8 cellular contexts compared by ENCODE assay signal in genomic region chr21:43717967-43718871, GRCh38. TPM values are rescaled to one million over a fixed set of nuclear protein-coding genes. Genes with fewer than 3 reads are reported as not detected.
DNase-seq lines count a peak whose midpoint lies in the region; ATAC-seq, FAIRE-seq and TF ChIP-seq lines count a peak whose summit lies in the region.

No MANE protein-coding gene starts in this region.

- WGBS in esophagus, 2 donors = 27 to 29% methylated on average over 60 to 70 of the region's 70 CpGs

- H3K4me3 Mint-ChIP-seq in CD14-positive monocyte (peak overlapping the region; percentile 77 to 80), neural progenitor cell (peak overlapping the region; percentile 88)

- DNase-seq in CD14-positive monocyte (ENCODE audit: low spot score) (no peak), OCI-LY7 (ENCODE audit: low spot score) (no peak), neural progenitor cell (ENCODE audit: low spot score) (no peak), nucleus accumbens (lab: John Stamatoyannopoulos, UW) (no peak), GM12891 (ENCODE audit: insufficient read length, low spot score) (no peak)

- no peaks in the 10 kb centered on the region for H3K9me2 ChIP-seq in OCI-LY7 (ENCODE audit: insufficient read depth, low read length)

- H3K4me2 ChIP-seq in OCI-LY7 (ENCODE audit: low read length) (peak overlapping the region; percentile 69), neural progenitor cell (peak overlapping the region; percentile 96)

- POLR2A ChIA-PET in OCI-LY7 (lab: Charles Lee) = no interaction called here

- H3K4me3 ChIP-seq in OCI-LY7 (ENCODE audit: low read depth, low read length, poor library complexity, severe bottlenecking) = peak overlapping the region; percentile 96
- peak overlapping the region; percentile 82 to 93 for H3K4me3 ChIP-seq in esophagus (ENCODE audit: low read depth in 1 of 2, low read length in 2 of 2)
- H3K4me3 ChIP-seq in neural progenitor cell = peak overlapping the region; percentile 100

- H3K36me3 ChIP-seq in OCI-LY7 (ENCODE audit: insufficient read depth, low read length) = no peaks in the 10 kb centered on the region
- H3K36me3 ChIP-seq in esophagus (ENCODE audit: control insufficient read depth in 2 of 2, insufficient read depth in 2 of 2, low read length in 1 of 2) = peaks cover 0 to 2% of the 10 kb centered on the region in 2 donors
- no peaks in the 10 kb centered on the region for H3K36me3 ChIP-seq in neural progenitor cell

- no peaks in the 10 kb centered on the region for H3F3A ChIP-seq in neural progenitor cell (ENCODE audit: low read depth)

- H3K79me2 ChIP-seq in OCI-LY7 (ENCODE audit: insufficient read depth, low read depth, low read length) (no peaks in the 10 kb centered on the region; the same call in 1 of the 2 replicates), neural progenitor cell (ENCODE audit: low read depth) (peaks cover 16% of the 10 kb centered on the region)

- peaks cover 0 to 2% (median 0%) of the 10 kb centered on the region in 7 donors for H3K9me3 Mint-ChIP-seq in CD14-positive monocyte
- no peaks in the 10 kb centered on the region for H3K9me3 Mint-ChIP-seq in neural progenitor cell

- H3K27me3 ChIP-seq in esophagus (ENCODE audit: control insufficient read depth in 1 of 2, insufficient read depth in 2 of 2, low read length in 2 of 2) (no peaks in the 10 kb centered on the region), neural progenitor cell (peaks cover 41% of the 10 kb centered on the region)

- peak overlapping the region in 5 of 7 donors; percentile 66 to 85 (median 72) for H3K27ac Mint-ChIP-seq in CD14-positive monocyte
- peak overlapping the region; percentile 33 for H3K27ac Mint-ChIP-seq in neural progenitor cell

- H3K27me3 Mint-ChIP-seq in CD14-positive monocyte (ENCODE audit: low read depth in 3 of 3) (peaks cover 17 to 34% (median 28%) of the 10 kb centered on the region in 3 donors), neural progenitor cell (ENCODE audit: insufficient read depth, low read depth) (peaks cover 20% of the 10 kb centered on the region)

- H2AFZ ChIP-seq in OCI-LY7 (ENCODE audit: low read length) (peak overlapping the region; percentile 82), neural progenitor cell (replicated peaks) (peak overlapping the region; percentile 98)

- peak; percentile 11 for TF ChIP-seq CTCF in CD14-positive monocyte (IDR thresholded peaks at IDR 0.05)
- no peak for TF ChIP-seq CTCF in OCI-LY7 (conservative IDR thresholded peaks at IDR 0.05; ENCODE audit: low read length)
- no peak for TF ChIP-seq CTCF in neural progenitor cell (IDR thresholded peaks at IDR 0.05)

- H3K4me1 Mint-ChIP-seq in CD14-positive monocyte (peaks cover 43% of the 10 kb centered on the region), neural progenitor cell (peaks cover 18% of the 10 kb centered on the region)

- H3K9ac ChIP-seq in neural progenitor cell = no peak overlapping the region

- no TSS peak for BruUV-seq in OCI-LY7 (replicated peaks; lab: Mats Ljungman, UMichigan)

- H3K4me1 ChIP-seq in OCI-LY7 (ENCODE audit: insufficient read depth, low read length, poor library complexity, severe bottlenecking) (peaks cover 54% of the 10 kb centered on the region), esophagus (ENCODE audit: control insufficient read depth in 2 of 2, insufficient read depth in 2 of 2, low read length in 1 of 2) (peaks cover 13 to 27% of the 10 kb centered on the region in 2 donors), neural progenitor cell (peaks cover 13% of the 10 kb centered on the region)

- ATAC-seq in GM18873 (IDR thresholded peaks at IDR 0.05; ENCODE audit: low FRiP score, unreplicated experiment) = no peak
- ATAC-seq in GM18868 (IDR thresholded peaks at IDR 0.05; ENCODE audit: unreplicated experiment) = no peak

- intact Hi-C loops in CD14-positive monocyte (cut with micrococcal nuclease) = loop anchor here in 1 of 2 donors (10.0 kb wide), 1 partner anchor 743 kb away; the partner anchor contains the start of gene PKNOX1
- intact Hi-C loops in OCI-LY7 (cut with micrococcal nuclease; ENCODE audit: unreplicated experiment) = loop anchor here (5.0 to 10.0 kb wide), 3 partner anchors 56 to 393 kb away; partner anchors contain the start of gene CSTB

- peaks cover 11% of the 10 kb centered on the region; the same call in 1 of the 2 replicates for H4K20me1 ChIP-seq in OCI-LY7 (ENCODE audit: insufficient read depth, low read length)
- peaks cover 18% of the 10 kb centered on the region for H4K20me1 ChIP-seq in neural progenitor cell (ENCODE audit: low read depth)

- FAIRE-seq in GM12891 (lab: Jason Lieb, UNC) = no peak

- TF ChIP-seq POLR2A in GM12891 (IDR thresholded peaks at IDR 0.05; ENCODE audit: low read depth, low read length) = no peak

- H3K9me3 ChIP-seq in OCI-LY7 (ENCODE audit: low read length) (no peaks in the 10 kb centered on the region), esophagus (ENCODE audit: control insufficient read depth in 2 of 2, insufficient read depth in 1 of 2, low read depth in 1 of 2, low read length in 1 of 2) (no peaks in the 10 kb centered on the region), neural progenitor cell (ENCODE audit: low read depth) (no peaks in the 10 kb centered on the region)

- CTCF ChIA-PET in OCI-LY7 (lab: Charles Lee; ENCODE audit: unreplicated experiment) = no interaction called here

- peak overlapping the region; percentile 55 for H3K27ac ChIP-seq in OCI-LY7 (ENCODE audit: low read depth, low read length, poor library complexity, severe bottlenecking)
- peak overlapping the region; percentile 58 to 94 for H3K27ac ChIP-seq in esophagus (ENCODE audit: low read depth in 2 of 2, low read length in 1 of 2)
- no peak overlapping the region for H3K27ac ChIP-seq in neural progenitor cell

- H3K36me3 Mint-ChIP-seq in CD14-positive monocyte (peaks cover 3 to 14% of the 10 kb centered on the region in 2 donors), neural progenitor cell (no peaks in the 10 kb centered on the region)

TF ChIP-seq in GM12891, 5 proteins besides CTCF, POLR2A, EP300 and RAD21:
- TF ChIP-seq POLR2AphosphoS5 (IDR thresholded peaks at IDR 0.05; ENCODE audit: low read depth, low read length) (no peak), TAF1 (IDR thresholded peaks at IDR 0.05; ENCODE audit: low read depth, low read length) (no peak), SPI1 (IDR thresholded peaks at IDR 0.05; ENCODE audit: low read depth, low read length) (no peak), POU2F2 (IDR thresholded peaks at IDR 0.05; ENCODE audit: low read depth, low read length) (no peak), PAX5 (IDR thresholded peaks at IDR 0.05; ENCODE audit: insufficient read depth, low read length, severe bottlenecking) (no peak)

RNA-seq across cellular contexts. Expression of gene PDXK, which starts 0.7 kb away (rescaled TPM):
- polyA plus RNA-seq in CD14-positive monocyte (100 to 1,000 TPM; 210 to 214 TPM), esophagus (10 to 100 TPM; 54.7 to 73.4 TPM)
- total RNA-seq in OCI-LY7 (2014; rRNA removed; shearing (Covaris generic)) = 32.8 and 37.5 TPM in 2 replicates
- total RNA-seq in OCI-LY7 (2022) (67.0 and 80.2 TPM in 2 replicates), neural progenitor cell (ENCODE audit: low replicate concordance) (43.3 and 54.0 TPM in 2 replicates)
- 49.5 TPM for polyA plus RNA-seq in GM12891 (2012; ENCODE audit: low read depth, missing spikeins)

RNA-seq across cellular contexts. Expression of gene CSTB, which starts 57.9 kb away (rescaled TPM):
- polyA plus RNA-seq in CD14-positive monocyte = 100 to 1,000 TPM; 115 to 120 TPM
- 12.5 and 15.6 TPM in 2 replicates for total RNA-seq in OCI-LY7 (2014; rRNA removed; shearing (Covaris generic))
- total RNA-seq in OCI-LY7 (2022) = 26.7 and 33.3 TPM in 2 replicates
- 1,000 to 10,000 TPM; 3,514 to 5,149 TPM for polyA plus RNA-seq in esophagus
- total RNA-seq in neural progenitor cell (ENCODE audit: low replicate concordance) = 7.1 and 8.5 TPM in 2 replicates
- 46.0 TPM for polyA plus RNA-seq in GM12891 (2012; ENCODE audit: low read depth, missing spikeins)

RNA-seq across cellular contexts. Expression of gene RRP1B, which starts 58.9 kb away (rescaled TPM):
- polyA plus RNA-seq in CD14-positive monocyte (1 to 10 TPM; 4.5 to 6.1 TPM), esophagus (1 to 10 TPM; 5.6 to 6.6 TPM)
- total RNA-seq in OCI-LY7 (2014; rRNA removed; shearing (Covaris generic)) = 53.4 and 58.6 TPM in 2 replicates
- total RNA-seq in OCI-LY7 (2022) (67.6 and 74.5 TPM in 2 replicates), neural progenitor cell (ENCODE audit: low replicate concordance) (45.0 TPM in 2 replicates)
- polyA plus RNA-seq in GM12891 (2012; ENCODE audit: low read depth, missing spikeins) = 13.8 TPM

RNA-seq across cellular contexts. Expression of gene HSF2BP, which starts 58.9 kb away (rescaled TPM):
- polyA plus RNA-seq in CD14-positive monocyte = under 1 TPM in 1 of 2 donors, not detected in 1; 0.20 TPM
- 3.5 and 6.8 TPM in 2 replicates for total RNA-seq in OCI-LY7 (2014; rRNA removed; shearing (Covaris generic))
- total RNA-seq in OCI-LY7 (2022) = 5.0 and 5.1 TPM in 2 replicates
- polyA plus RNA-seq in esophagus = under 1 TPM; 0.26 to 0.28 TPM
- 0.71 and 1.1 TPM in 2 replicates for total RNA-seq in neural progenitor cell (ENCODE audit: low replicate concordance)
- polyA plus RNA-seq in GM12891 (2012; ENCODE audit: low read depth, missing spikeins) = 0.59 TPM
